ENCODE assay signal across 1 cellular context in the genomic region with DNA sequence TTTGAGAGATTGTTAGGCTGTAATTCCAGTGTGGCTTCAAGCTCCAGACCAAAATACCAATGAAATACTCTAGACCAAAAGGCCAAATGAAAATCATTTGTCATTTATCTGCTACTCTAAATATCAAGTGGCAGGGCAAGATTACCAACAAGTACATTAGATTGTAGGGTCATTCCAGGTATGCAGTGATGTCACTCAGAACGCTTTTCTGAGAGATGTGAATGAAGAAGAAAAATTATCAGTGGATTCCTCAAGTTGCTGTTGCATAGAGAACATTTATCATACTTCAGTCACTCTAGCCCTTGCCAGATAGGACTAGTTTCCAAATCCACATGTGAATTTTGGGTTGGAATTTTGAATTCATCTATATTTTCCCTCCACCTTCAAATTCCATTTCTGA.
TF ChIP-seq lines count a peak whose summit lies in the region.

No MANE protein-coding gene starts in this region.

TF ChIP-seq in H1, 55 proteins besides CTCF, POLR2A, EP300 and RAD21:
- TF ChIP-seq HDAC6 (IDR thresholded peaks at IDR 0.05; ENCODE audit: low read depth, low read length) (no peak), TBP (IDR thresholded peaks at IDR 0.05; ENCODE audit: low read depth, low read length) (no peak), GABPA (IDR thresholded peaks at IDR 0.05; ENCODE audit: borderline replicate concordance, insufficient read depth, low read length) (no peak), CBX8 (IDR thresholded peaks at IDR 0.05; ENCODE audit: borderline replicate concordance, low read depth, low read length) (no peak), KDM1A (IDR thresholded peaks at IDR 0.05; ENCODE audit: borderline replicate concordance, low read length) (no peak), CEBPB (IDR thresholded peaks at IDR 0.05; ENCODE audit: low read depth, low read length) (no peak), NRF1 (IDR thresholded peaks at IDR 0.05; ENCODE audit: low read depth, low read length) (no peak), RXRA (IDR thresholded peaks at IDR 0.05; ENCODE audit: insufficient read depth, low read depth, low read length) (no peak), SIX5 (IDR thresholded peaks at IDR 0.05; ENCODE audit: low read depth, low read length) (no peak)
- TF ChIP-seq, protein P1, sequence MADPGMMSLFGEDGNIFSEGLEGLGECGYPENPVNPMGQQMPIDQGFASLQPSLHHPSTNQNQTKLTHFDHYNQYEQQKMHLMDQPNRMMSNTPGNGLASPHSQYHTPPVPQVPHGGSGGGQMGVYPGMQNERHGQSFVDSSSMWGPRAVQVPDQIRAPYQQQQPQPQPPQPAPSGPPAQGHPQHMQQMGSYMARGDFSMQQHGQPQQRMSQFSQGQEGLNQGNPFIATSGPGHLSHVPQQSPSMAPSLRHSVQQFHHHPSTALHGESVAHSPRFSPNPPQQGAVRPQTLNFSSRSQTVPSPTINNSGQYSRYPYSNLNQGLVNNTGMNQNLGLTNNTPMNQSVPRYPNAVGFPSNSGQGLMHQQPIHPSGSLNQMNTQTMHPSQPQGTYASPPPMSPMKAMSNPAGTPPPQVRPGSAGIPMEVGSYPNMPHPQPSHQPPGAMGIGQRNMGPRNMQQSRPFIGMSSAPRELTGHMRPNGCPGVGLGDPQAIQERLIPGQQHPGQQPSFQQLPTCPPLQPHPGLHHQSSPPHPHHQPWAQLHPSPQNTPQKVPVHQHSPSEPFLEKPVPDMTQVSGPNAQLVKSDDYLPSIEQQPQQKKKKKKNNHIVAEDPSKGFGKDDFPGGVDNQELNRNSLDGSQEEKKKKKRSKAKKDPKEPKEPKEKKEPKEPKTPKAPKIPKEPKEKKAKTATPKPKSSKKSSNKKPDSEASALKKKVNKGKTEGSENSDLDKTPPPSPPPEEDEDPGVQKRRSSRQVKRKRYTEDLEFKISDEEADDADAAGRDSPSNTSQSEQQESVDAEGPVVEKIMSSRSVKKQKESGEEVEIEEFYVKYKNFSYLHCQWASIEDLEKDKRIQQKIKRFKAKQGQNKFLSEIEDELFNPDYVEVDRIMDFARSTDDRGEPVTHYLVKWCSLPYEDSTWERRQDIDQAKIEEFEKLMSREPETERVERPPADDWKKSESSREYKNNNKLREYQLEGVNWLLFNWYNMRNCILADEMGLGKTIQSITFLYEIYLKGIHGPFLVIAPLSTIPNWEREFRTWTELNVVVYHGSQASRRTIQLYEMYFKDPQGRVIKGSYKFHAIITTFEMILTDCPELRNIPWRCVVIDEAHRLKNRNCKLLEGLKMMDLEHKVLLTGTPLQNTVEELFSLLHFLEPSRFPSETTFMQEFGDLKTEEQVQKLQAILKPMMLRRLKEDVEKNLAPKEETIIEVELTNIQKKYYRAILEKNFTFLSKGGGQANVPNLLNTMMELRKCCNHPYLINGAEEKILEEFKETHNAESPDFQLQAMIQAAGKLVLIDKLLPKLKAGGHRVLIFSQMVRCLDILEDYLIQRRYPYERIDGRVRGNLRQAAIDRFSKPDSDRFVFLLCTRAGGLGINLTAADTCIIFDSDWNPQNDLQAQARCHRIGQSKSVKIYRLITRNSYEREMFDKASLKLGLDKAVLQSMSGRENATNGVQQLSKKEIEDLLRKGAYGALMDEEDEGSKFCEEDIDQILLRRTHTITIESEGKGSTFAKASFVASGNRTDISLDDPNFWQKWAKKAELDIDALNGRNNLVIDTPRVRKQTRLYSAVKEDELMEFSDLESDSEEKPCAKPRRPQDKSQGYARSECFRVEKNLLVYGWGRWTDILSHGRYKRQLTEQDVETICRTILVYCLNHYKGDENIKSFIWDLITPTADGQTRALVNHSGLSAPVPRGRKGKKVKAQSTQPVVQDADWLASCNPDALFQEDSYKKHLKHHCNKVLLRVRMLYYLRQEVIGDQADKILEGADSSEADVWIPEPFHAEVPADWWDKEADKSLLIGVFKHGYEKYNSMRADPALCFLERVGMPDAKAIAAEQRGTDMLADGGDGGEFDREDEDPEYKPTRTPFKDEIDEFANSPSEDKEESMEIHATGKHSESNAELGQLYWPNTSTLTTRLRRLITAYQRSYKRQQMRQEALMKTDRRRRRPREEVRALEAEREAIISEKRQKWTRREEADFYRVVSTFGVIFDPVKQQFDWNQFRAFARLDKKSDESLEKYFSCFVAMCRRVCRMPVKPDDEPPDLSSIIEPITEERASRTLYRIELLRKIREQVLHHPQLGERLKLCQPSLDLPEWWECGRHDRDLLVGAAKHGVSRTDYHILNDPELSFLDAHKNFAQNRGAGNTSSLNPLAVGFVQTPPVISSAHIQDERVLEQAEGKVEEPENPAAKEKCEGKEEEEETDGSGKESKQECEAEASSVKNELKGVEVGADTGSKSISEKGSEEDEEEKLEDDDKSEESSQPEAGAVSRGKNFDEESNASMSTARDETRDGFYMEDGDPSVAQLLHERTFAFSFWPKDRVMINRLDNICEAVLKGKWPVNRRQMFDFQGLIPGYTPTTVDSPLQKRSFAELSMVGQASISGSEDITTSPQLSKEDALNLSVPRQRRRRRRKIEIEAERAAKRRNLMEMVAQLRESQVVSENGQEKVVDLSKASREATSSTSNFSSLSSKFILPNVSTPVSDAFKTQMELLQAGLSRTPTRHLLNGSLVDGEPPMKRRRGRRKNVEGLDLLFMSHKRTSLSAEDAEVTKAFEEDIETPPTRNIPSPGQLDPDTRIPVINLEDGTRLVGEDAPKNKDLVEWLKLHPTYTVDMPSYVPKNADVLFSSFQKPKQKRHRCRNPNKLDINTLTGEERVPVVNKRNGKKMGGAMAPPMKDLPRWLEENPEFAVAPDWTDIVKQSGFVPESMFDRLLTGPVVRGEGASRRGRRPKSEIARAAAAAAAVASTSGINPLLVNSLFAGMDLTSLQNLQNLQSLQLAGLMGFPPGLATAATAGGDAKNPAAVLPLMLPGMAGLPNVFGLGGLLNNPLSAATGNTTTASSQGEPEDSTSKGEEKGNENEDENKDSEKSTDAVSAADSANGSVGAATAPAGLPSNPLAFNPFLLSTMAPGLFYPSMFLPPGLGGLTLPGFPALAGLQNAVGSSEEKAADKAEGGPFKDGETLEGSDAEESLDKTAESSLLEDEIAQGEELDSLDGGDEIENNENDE (IDR thresholded peaks at IDR 0.05; ENCODE audit: insufficient replicate concordance, low read length), result no peak
